6 cellular contexts compared by ENCODE assay signal in genomic region chr22:19143967-19144400, GRCh38. TPM values are rescaled to one million over a fixed set of nuclear protein-coding genes. Genes with fewer than 3 reads are reported as not detected.
DNase-seq lines count a peak whose midpoint lies in the region; TF ChIP-seq lines count a peak whose summit lies in the region.

No MANE protein-coding gene starts in this region.

- H3K27ac Mint-ChIP-seq in chondrocyte (ENCODE audit: unreplicated experiment) (peak overlapping the region; percentile 96), progenitor cell of endocrine pancreas (peak overlapping the region; percentile 95)

- no peak for TF ChIP-seq CTCF in chondrocyte (IDR thresholded peaks at IDR 0.05)
- TF ChIP-seq CTCF in progenitor cell of endocrine pancreas (IDR thresholded peaks at IDR 0.05; ENCODE audit: unreplicated experiment) = no peak

- H3K36me3 Mint-ChIP-seq in chondrocyte (ENCODE audit: low read depth) (peaks cover 9% of the 10 kb centered on the region), progenitor cell of endocrine pancreas (ENCODE audit: insufficient read depth) (peaks cover 1% of the 10 kb centered on the region)

- H3K27me3 Mint-ChIP-seq in chondrocyte (ENCODE audit: low read depth) = peaks cover 10% of the 10 kb centered on the region
- H3K27me3 Mint-ChIP-seq in progenitor cell of endocrine pancreas = peaks cover 30% of the 10 kb centered on the region

- H3K9me3 Mint-ChIP-seq in chondrocyte (ENCODE audit: low read depth) = no peaks in the 10 kb centered on the region
- no peaks in the 10 kb centered on the region for H3K9me3 Mint-ChIP-seq in progenitor cell of endocrine pancreas (ENCODE audit: low read depth)

- peak overlapping the region; percentile 80 for H3K4me3 ChIP-seq in Jurkat, Clone E6-1 (ENCODE audit: low read length)

- H3K4me1 Mint-ChIP-seq in chondrocyte (ENCODE audit: low read depth) (peaks cover 21% of the 10 kb centered on the region), progenitor cell of endocrine pancreas (ENCODE audit: low read depth) (peaks cover 12% of the 10 kb centered on the region)

- peak overlapping the region; percentile 99 for H3K4me3 Mint-ChIP-seq in chondrocyte (ENCODE audit: unreplicated experiment)
- H3K4me3 Mint-ChIP-seq in progenitor cell of endocrine pancreas (ENCODE audit: low read depth) = peak overlapping the region; percentile 94

- DNase-seq in AG08395 (ENCODE audit: low spot score) = peak; percentile 48
- no peak for DNase-seq in Jurkat, Clone E6-1 (ENCODE audit: low read depth, low spot score)
- DNase-seq in chondrocyte (ENCODE audit: low spot score) = no peak
- DNase-seq in progenitor cell of endocrine pancreas (ENCODE audit: low spot score, unreplicated experiment) = no peak
- DNase-seq in HK-2 (ENCODE audit: unreplicated experiment) = no peak
- no peak for DNase-seq in NCI-H345 treated with DMSO at 0.1 percent for 48 hours (lab: John Stamatoyannopoulos, UW; ENCODE audit: unreplicated experiment)

RNA-seq across cellular contexts. Expression of gene ESS2, which starts 0.5 kb away (rescaled TPM):
- 23.4 TPM for polyA plus RNA-seq in Jurkat, Clone E6-1 (2012; ENCODE audit: insufficient read depth, insufficient read length)
- 17.8 to 18.3 TPM (median 18.3 TPM) in 3 replicates for total RNA-seq in chondrocyte
- 18.7 and 20.4 TPM in 2 replicates for total RNA-seq in progenitor cell of endocrine pancreas

RNA-seq across cellular contexts. Expression of gene GSC2, which starts 6.1 kb away (rescaled TPM):
- polyA plus RNA-seq in Jurkat, Clone E6-1 (2012; ENCODE audit: insufficient read depth, insufficient read length) = not detected
- total RNA-seq in chondrocyte (not detected in 3 replicates), progenitor cell of endocrine pancreas (not detected in 2 replicates)

RNA-seq across cellular contexts. Expression of gene TSSK2, which starts 12.9 kb away (rescaled TPM):
- not detected for polyA plus RNA-seq in Jurkat, Clone E6-1 (2012; ENCODE audit: insufficient read depth, insufficient read length)
- total RNA-seq in chondrocyte (not detected in 3 replicates), progenitor cell of endocrine pancreas (not detected in 2 replicates)

RNA-seq across cellular contexts. Expression of gene DGCR2, which starts 21.8 kb away (rescaled TPM):
- 22.2 TPM for polyA plus RNA-seq in Jurkat, Clone E6-1 (2012; ENCODE audit: insufficient read depth, insufficient read length)
- total RNA-seq in chondrocyte (44.4 to 55.6 TPM (median 45.8 TPM) in 3 replicates), progenitor cell of endocrine pancreas (87.1 and 89.1 TPM in 2 replicates)

RNA-seq across cellular contexts. Expression of gene SLC25A1, which starts 34.6 kb away (rescaled TPM):
- 90.6 TPM for polyA plus RNA-seq in Jurkat, Clone E6-1 (2012; ENCODE audit: insufficient read depth, insufficient read length)
- total RNA-seq in chondrocyte (101 to 111 TPM (median 107 TPM) in 3 replicates), progenitor cell of endocrine pancreas (99.8 and 111 TPM in 2 replicates)
